ENCODE assay signal across 8 cellular contexts in genomic region chr16:1966460-1966859, GRCh38. TPM values are rescaled to one million over a fixed set of nuclear protein-coding genes. Genes with fewer than 3 reads are reported as not detected.
DNase-seq lines count a peak whose midpoint lies in the region; ATAC-seq, FAIRE-seq and TF ChIP-seq lines count a peak whose summit lies in the region.

A gene with protein sequence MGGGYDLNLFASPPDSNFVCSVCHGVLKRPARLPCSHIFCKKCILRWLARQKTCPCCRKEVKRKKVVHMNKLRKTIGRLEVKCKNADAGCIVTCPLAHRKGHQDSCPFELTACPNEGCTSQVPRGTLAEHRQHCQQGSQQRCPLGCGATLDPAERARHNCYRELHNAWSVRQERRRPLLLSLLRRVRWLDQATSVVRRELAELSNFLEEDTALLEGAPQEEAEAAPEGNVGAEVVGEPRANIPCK (plus strand): TSS chr16:1966856. CDS start chr16:1966882, 26 bp downstream.

- no peak within 1 kb of the TSS for H3K27ac ChIP-seq in kidney (ENCODE audit: low read depth in 2 of 2, low read length in 2 of 2)
- peak within 1 kb of the TSS; percentile 96 for H3K27ac ChIP-seq in suprapubic skin

- POLR2A ChIA-PET in activated CD4-positive, alpha-beta T cell treated with anti-CD3 and anti-CD28 coated beads for 36 hours (lab: Charles Lee): interaction anchor here (0.6 to 0.8 kb wide), 3 partner anchors 24 to 187 kb away, joined by 3 read pairs; partner anchors contain the start of gene MSRB1

- peak within 1 kb of the TSS; percentile 94 for H3K27ac Mint-ChIP-seq in activated CD4-positive, alpha-beta T cell treated with anti-CD3 and anti-CD28 coated beads for 36 hours
- peak within 1 kb of the TSS; percentile 97 for H3K27ac Mint-ChIP-seq in activated naive CD8-positive, alpha-beta T cell

- DNase-seq in activated CD4-positive, alpha-beta T cell treated with anti-CD3 and anti-CD28 coated beads for 36 hours: no peak
- DNase-seq in activated CD4-positive, alpha-beta T cell treated with anti-CD3 and anti-CD28 coated beads, Interleukin-2, amount 50 U/mL, for 1 hour: no peak
- no peak for DNase-seq in kidney
- DNase-seq in suprapubic skin (ENCODE audit: low spot score in 2 of 2): no peak
- DNase-seq in NCI-H2081 (lab: John Stamatoyannopoulos, UW): no peak

- FAIRE-seq in kidney (lab: Jason Lieb, UNC): no peak

- no peaks in the 10 kb centered on the region for H3K9me3 Mint-ChIP-seq in activated CD4-positive, alpha-beta T cell treated with anti-CD3 and anti-CD28 coated beads for 36 hours (ENCODE audit: low read depth)
- H3K9me3 Mint-ChIP-seq in activated naive CD8-positive, alpha-beta T cell (ENCODE audit: low read depth): no peaks in the 10 kb centered on the region

- intact Hi-C loops in activated CD4-positive, alpha-beta T cell treated with anti-CD3 and anti-CD28 coated beads for 36 hours (cut with DNase I, micrococcal nuclease): no loop called here
- intact Hi-C loops in kidney (cut with DNase I): no loop called here

- no peak for TF ChIP-seq CTCF in kidney (IDR thresholded peaks at IDR 0.05; ENCODE audit: borderline replicate concordance, extremely low read depth, insufficient read depth)
- TF ChIP-seq CTCF in suprapubic skin (IDR thresholded peaks at IDR 0.05): no peak

- CTCF ChIA-PET in activated CD4-positive, alpha-beta T cell treated with anti-CD3 and anti-CD28 coated beads for 36 hours (lab: Charles Lee): interaction anchor here (0.7 to 1.1 kb wide), 2 partner anchors 21 to 38 kb away, joined by 3 read pairs; no protein-coding TSS in a partner anchor

- H3K36me3 ChIP-seq in kidney (ENCODE audit: control insufficient read depth in 1 of 2, insufficient read depth in 2 of 2, low read length in 2 of 2) (peaks cover 0 to 2% of the 10 kb centered on the region in 2 donors), suprapubic skin (peaks cover 19% of the 10 kb centered on the region)

- H3K9ac ChIP-seq in kidney (ENCODE audit: low read length in 2 of 2): peak within 1 kb of the TSS in 1 of 2 donors; percentile 93

- no peak for ATAC-seq in activated CD4-positive, alpha-beta T cell treated with anti-CD3 and anti-CD28 coated beads for 36 hours
- ATAC-seq in GM19467 (IDR thresholded peaks at IDR 0.05; ENCODE audit: unreplicated experiment) (no peak), HG03439 (IDR thresholded peaks at IDR 0.05; ENCODE audit: unreplicated experiment) (no peak)

- peak within 1 kb of the TSS; percentile 96 for H3K4me3 Mint-ChIP-seq in activated CD4-positive, alpha-beta T cell treated with anti-CD3 and anti-CD28 coated beads for 36 hours
- H3K4me3 Mint-ChIP-seq in activated naive CD8-positive, alpha-beta T cell: peak within 1 kb of the TSS; percentile 98

- TF ChIP-seq EP300 in suprapubic skin (IDR thresholded peaks at IDR 0.05): no peak

- H3K36me3 Mint-ChIP-seq in activated CD4-positive, alpha-beta T cell treated with anti-CD3 and anti-CD28 coated beads for 36 hours (ENCODE audit: low read depth): peaks cover 48% of the 10 kb centered on the region
- peaks cover 9% of the 10 kb centered on the region for H3K36me3 Mint-ChIP-seq in activated naive CD8-positive, alpha-beta T cell

- H3K4me3 ChIP-seq in kidney (ENCODE audit: low read length in 2 of 2) (peak within 1 kb of the TSS; percentile 76 to 86), suprapubic skin (peak within 1 kb of the TSS; percentile 98)

- WGBS in suprapubic skin: 97% methylated on average over 5 of the region's 6 CpGs

- H3K9me3 ChIP-seq in kidney (ENCODE audit: control insufficient read depth in 1 of 2, low read length in 2 of 2) (no peaks in the 10 kb centered on the region), suprapubic skin (no peaks in the 10 kb centered on the region)

- peaks cover 33% of the 10 kb centered on the region for H3K4me1 Mint-ChIP-seq in activated CD4-positive, alpha-beta T cell treated with anti-CD3 and anti-CD28 coated beads for 36 hours
- peaks cover 27% of the 10 kb centered on the region for H3K4me1 Mint-ChIP-seq in activated naive CD8-positive, alpha-beta T cell (ENCODE audit: low read depth)

- H3K4me1 ChIP-seq in kidney (ENCODE audit: control insufficient read depth in 1 of 2, insufficient read depth in 1 of 2, low read depth in 1 of 2, low read length in 2 of 2) (peaks cover 12 to 15% of the 10 kb centered on the region in 2 donors), suprapubic skin (peaks cover 37% of the 10 kb centered on the region)

- no peaks in the 10 kb centered on the region for H3K27me3 Mint-ChIP-seq in activated CD4-positive, alpha-beta T cell treated with anti-CD3 and anti-CD28 coated beads for 36 hours
- no peaks in the 10 kb centered on the region for H3K27me3 Mint-ChIP-seq in activated naive CD8-positive, alpha-beta T cell

- TF ChIP-seq POLR2A in suprapubic skin (IDR thresholded peaks at IDR 0.05): no peak

- no peaks in the 10 kb centered on the region for H3K27me3 ChIP-seq in suprapubic skin

RNA-seq across cellular contexts. Expression of the gene that starts here (rescaled TPM):
- not detected for total RNA-seq in activated CD4-positive, alpha-beta T cell treated with anti-CD3 and anti-CD28 coated beads for 36 hours
- total RNA-seq in kidney (not detected), suprapubic skin (not detected)
- polyA plus RNA-seq in kidney (ENCODE audit: insufficient read depth, low read depth, low replicate concordance): not detected
